15 cellular contexts compared by ENCODE assay signal in genomic region chr14:56299306-56299984, GRCh38.
"Had no signal": no experiment of that assay in that cellular context is flagged by ENCODE, and none has a peak within 500 bp of the region (broad histone marks: within the 10 kb centered on the region; RNA-seq: fewer than 3 reads in every experiment).

No MANE protein-coding gene starts in this region.

- DNase-seq: activated CD4-positive, alpha-beta T cell treated with anti-CD3 and anti-CD28 coated beads, Interleukin-2, amount 10 ng/mL, durations not matched to agents 7 days and 5 days; activated CD4-positive, CD25-positive, alpha-beta regulatory T cell; activated CD8-positive, alpha-beta memory T cell treated with anti-CD3 and anti-CD28 coated beads for 24 hours; activated naive CD4-positive, alpha-beta T cell; activated naive CD8-positive, alpha-beta T cell treated with anti-CD3 and anti-CD28 coated beads, Interleukin-2, amount 10 ng/mL, durations not matched to agents 7 days and 5 days; anterior cingulate cortex; dermis blood vessel endothelial cell; effector memory CD8-positive, alpha-beta T cell; midbrain; sigmoid colon; stimulated activated CD4-positive, alpha-beta T cell treated with anti-CD3 and anti-CD28 coated beads, Interleukin-1b, Interleukin-23, amount 100 ng/mL, for 48 hours; stimulated activated naive CD8-positive, alpha-beta T cell treated with anti-CD3 and anti-CD28 coated beads, Interleukin-15, amount 100 ng/mL, for 72 hours; upper lobe of left lung had no signal

- H3K4me3 Mint-ChIP-seq: activated CD4-positive, alpha-beta T cell treated with anti-CD3 and anti-CD28 coated beads, Interleukin-2, amount 10 ng/mL, durations not matched to agents 7 days and 5 days; activated naive CD8-positive, alpha-beta T cell treated with anti-CD3 and anti-CD28 coated beads, Interleukin-2, amount 10 ng/mL, durations not matched to agents 7 days and 5 days; effector memory CD8-positive, alpha-beta T cell; neural crest cell; stimulated activated naive CD8-positive, alpha-beta T cell treated with anti-CD3 and anti-CD28 coated beads, Interleukin-15, amount 100 ng/mL, for 72 hours; T-helper 1 cell treated with Interleukin-12 subunit alpha and Interleukin-12 subunit beta and Interleukin-4 antibody, amounts not matched to agents 30 μg/mL and 1 μg/mL, for 36 hours had no signal

- H3K4me1 Mint-ChIP-seq: activated CD4-positive, alpha-beta T cell treated with anti-CD3 and anti-CD28 coated beads, Interleukin-2, amount 10 ng/mL, durations not matched to agents 7 days and 5 days; activated naive CD8-positive, alpha-beta T cell treated with anti-CD3 and anti-CD28 coated beads, Interleukin-2, amount 10 ng/mL, durations not matched to agents 7 days and 5 days; neural crest cell; stimulated activated naive CD8-positive, alpha-beta T cell treated with anti-CD3 and anti-CD28 coated beads, Interleukin-15, amount 100 ng/mL, for 72 hours had no signal

- H3K27ac Mint-ChIP-seq: activated CD4-positive, alpha-beta T cell treated with anti-CD3 and anti-CD28 coated beads, Interleukin-2, amount 10 ng/mL, durations not matched to agents 7 days and 5 days; activated naive CD8-positive, alpha-beta T cell treated with anti-CD3 and anti-CD28 coated beads, Interleukin-2, amount 10 ng/mL, durations not matched to agents 7 days and 5 days; effector memory CD8-positive, alpha-beta T cell; stimulated activated naive CD8-positive, alpha-beta T cell treated with anti-CD3 and anti-CD28 coated beads, Interleukin-15, amount 100 ng/mL, for 72 hours; T-helper 1 cell treated with Interleukin-12 subunit alpha and Interleukin-12 subunit beta and Interleukin-4 antibody, amounts not matched to agents 30 μg/mL and 1 μg/mL, for 36 hours had no signal

- ATAC-seq: effector memory CD8-positive, alpha-beta T cell; stimulated activated naive CD8-positive, alpha-beta T cell treated with anti-CD3 and anti-CD28 coated beads, Interleukin-15, amount 100 ng/mL, for 72 hours had no signal

- H3K9me3 Mint-ChIP-seq: activated CD4-positive, alpha-beta T cell treated with anti-CD3 and anti-CD28 coated beads, Interleukin-2, amount 10 ng/mL, durations not matched to agents 7 days and 5 days; activated naive CD8-positive, alpha-beta T cell treated with anti-CD3 and anti-CD28 coated beads, Interleukin-2, amount 10 ng/mL, durations not matched to agents 7 days and 5 days; effector memory CD8-positive, alpha-beta T cell; neural crest cell; stimulated activated naive CD8-positive, alpha-beta T cell treated with anti-CD3 and anti-CD28 coated beads, Interleukin-15, amount 100 ng/mL, for 72 hours; T-helper 1 cell treated with Interleukin-12 subunit alpha and Interleukin-12 subunit beta and Interleukin-4 antibody, amounts not matched to agents 30 μg/mL and 1 μg/mL, for 36 hours had no signal

- H3K36me3 Mint-ChIP-seq: activated naive CD8-positive, alpha-beta T cell treated with anti-CD3 and anti-CD28 coated beads, Interleukin-2, amount 10 ng/mL, durations not matched to agents 7 days and 5 days had no signal

- H3K27me3 Mint-ChIP-seq: activated CD4-positive, alpha-beta T cell treated with anti-CD3 and anti-CD28 coated beads, Interleukin-2, amount 10 ng/mL, durations not matched to agents 7 days and 5 days; activated naive CD8-positive, alpha-beta T cell treated with anti-CD3 and anti-CD28 coated beads, Interleukin-2, amount 10 ng/mL, durations not matched to agents 7 days and 5 days; effector memory CD8-positive, alpha-beta T cell; stimulated activated naive CD8-positive, alpha-beta T cell treated with anti-CD3 and anti-CD28 coated beads, Interleukin-15, amount 100 ng/mL, for 72 hours had no signal
